ENCODE assay signal across 5 cellular contexts in genomic region chr13:76168661-76169060, GRCh38.
"Had no signal": no experiment of that assay in that cellular context is flagged by ENCODE, and none has a peak within 500 bp of the region (broad histone marks: within the 10 kb centered on the region; RNA-seq: fewer than 3 reads in every experiment).

No MANE protein-coding gene starts in this region.

- H3K4me3 ChIP-seq: GM23338 had no signal

- H3K4me2 ChIP-seq: GM23338 had no signal

- ATAC-seq: GM23338 had no signal

- H3K27ac ChIP-seq: HL-60 had no signal

- H2AFZ ChIP-seq: GM23338 had no signal

- DNase-seq: H9, HCEC 1CT, KBM-7 had no signal
